22 cellular contexts compared by ENCODE assay signal in the genomic region with DNA sequence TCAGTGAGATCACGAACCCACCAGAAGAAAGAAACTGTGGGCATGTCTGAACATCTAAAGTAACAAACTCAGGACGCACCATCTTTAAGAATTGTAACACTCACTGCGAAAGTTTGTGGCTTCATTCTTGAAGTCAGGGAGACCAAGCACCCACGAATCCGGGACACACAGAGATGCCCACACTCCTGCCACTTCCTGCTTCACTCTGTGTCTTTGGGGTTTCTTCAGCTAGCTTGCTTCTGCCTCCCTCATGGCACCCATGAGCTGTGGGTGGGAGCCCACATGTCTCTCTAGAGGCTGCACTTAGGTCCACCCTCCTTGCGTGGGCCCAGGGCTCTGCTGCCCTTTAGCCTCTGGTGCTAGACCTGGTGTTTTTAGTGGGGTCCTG.
DNase-seq lines count a peak whose midpoint lies in the region; ATAC-seq, FAIRE-seq and TF ChIP-seq lines count a peak whose summit lies in the region.
"Had no signal": no experiment of that assay in that cellular context is flagged by ENCODE, and none has a peak within 500 bp of the region (broad histone marks: within the 10 kb centered on the region; RNA-seq: fewer than 3 reads in every experiment).

No MANE protein-coding gene starts in this region.

- H3K9me3 ChIP-seq in testis, result no peaks in the 10 kb centered on the region

- no peak overlapping the region for H3K4me3 ChIP-seq in testis
- H3K4me3 ChIP-seq: GM23248 had no signal

- peak overlapping the region; percentile 13 to 17 for H3K4me3 Mint-ChIP-seq in effector memory CD8-positive, alpha-beta T cell
- H3K4me3 Mint-ChIP-seq in natural killer cell treated with Interleukin-12 subunit alpha and Interleukin-12 subunit beta and Interleukin-15 and Interleukin-18, amount 100 ng/mL, for 72 hours, result peak overlapping the region; percentile 20
- no peak overlapping the region for H3K4me3 Mint-ChIP-seq in stimulated activated naive CD8-positive, alpha-beta T cell treated with anti-CD3 and anti-CD28 coated beads, Interleukin-15, amount 100 ng/mL, for 72 hours
- H3K4me3 Mint-ChIP-seq: CD4-positive, CD25-positive, alpha-beta regulatory T cell; H9; HFFc6 had no signal

- no peaks in the 10 kb centered on the region for H3K4me1 ChIP-seq in testis

- H3K36me3 Mint-ChIP-seq in activated naive CD4-positive, alpha-beta T cell treated with anti-CD3 and anti-CD28 coated beads, Interleukin-2, amount 50 U/mL, for 72 hours, result no peaks in the 10 kb centered on the region
- no peaks in the 10 kb centered on the region for H3K36me3 Mint-ChIP-seq in effector memory CD8-positive, alpha-beta T cell (ENCODE audit: insufficient read depth)
- no peaks in the 10 kb centered on the region for H3K36me3 Mint-ChIP-seq in natural killer cell treated with Interleukin-12 subunit alpha and Interleukin-12 subunit beta and Interleukin-15 and Interleukin-18, amount 100 ng/mL, for 72 hours
- H3K36me3 Mint-ChIP-seq: CD4-positive, CD25-positive, alpha-beta regulatory T cell had no signal

- ATAC-seq in activated naive CD4-positive, alpha-beta T cell treated with anti-CD3 and anti-CD28 coated beads, Interleukin-2, amount 50 U/mL, for 72 hours, result peak; percentile 5 to 31
- ATAC-seq in effector memory CD8-positive, alpha-beta T cell (replicated peaks), result peak; percentile 83
- ATAC-seq in natural killer cell treated with Interleukin-12 subunit alpha and Interleukin-12 subunit beta and Interleukin-15 and Interleukin-18, amount 100 ng/mL, for 72 hours, result peak; percentile 64 to 68
- ATAC-seq in stimulated activated naive CD8-positive, alpha-beta T cell treated with anti-CD3 and anti-CD28 coated beads, Interleukin-15, amount 100 ng/mL, for 72 hours, result peak; percentile 83
- no peak for ATAC-seq in left lobe of liver
- ATAC-seq: PC-3 had no signal

- H3K27ac Mint-ChIP-seq in activated naive CD4-positive, alpha-beta T cell treated with anti-CD3 and anti-CD28 coated beads, Interleukin-2, amount 50 U/mL, for 72 hours, result no peak overlapping the region
- H3K27ac Mint-ChIP-seq in effector memory CD8-positive, alpha-beta T cell, result peak overlapping the region in 1 of 2 donors; percentile 25
- no peak overlapping the region for H3K27ac Mint-ChIP-seq in natural killer cell treated with Interleukin-12 subunit alpha and Interleukin-12 subunit beta and Interleukin-15 and Interleukin-18, amount 100 ng/mL, for 72 hours
- H3K27ac Mint-ChIP-seq in stimulated activated naive CD8-positive, alpha-beta T cell treated with anti-CD3 and anti-CD28 coated beads, Interleukin-15, amount 100 ng/mL, for 72 hours, result no peak overlapping the region
- H3K27ac Mint-ChIP-seq: CD4-positive, CD25-positive, alpha-beta regulatory T cell; H9; HFFc6 had no signal

- DNase-seq in activated naive CD4-positive, alpha-beta T cell treated with anti-CD3 and anti-CD28 coated beads, Interleukin-2, amount 50 U/mL, for 72 hours (ENCODE audit: low spot score in 2 of 2), result no peak
- DNase-seq in activated naive CD4-positive, alpha-beta T cell treated with Interleukin-2 at 50 U/mL for 16 hours, result no peak
- peak in 2 of 3 experiments; percentile 8 to 13 for DNase-seq in effector memory CD8-positive, alpha-beta T cell
- no peak for DNase-seq in natural killer cell treated with Interleukin-12 subunit alpha and Interleukin-12 subunit beta and Interleukin-15 and Interleukin-18, amount 100 ng/mL, for 72 hours (ENCODE audit: low spot score)
- DNase-seq in stimulated activated naive CD8-positive, alpha-beta T cell treated with anti-CD3 and anti-CD28 coated beads, Interleukin-15, amount 100 ng/mL, for 72 hours, result peak in 1 of 2 donors; percentile 21
- no peak for DNase-seq in left lobe of liver (ENCODE audit: low spot score)
- DNase-seq in H54 (ENCODE audit: insufficient read length, low spot score), result no peak
- DNase-seq in testis, result no peak
- DNase-seq: CD4-positive, CD25-positive, alpha-beta regulatory T cell; DMS53; GM23248; H9; HFFc6; KBM-7; MV-4-11; NCI-H1105; NCI-H1436 treated with DMSO at 0.1 percent for 48 hours; NCI-H187 treated with DMSO at 0.1 percent for 48 hours; NCI-H2171 treated with DMSO at 0.1 percent for 48 hours; NCI-H345; NCI-H510A treated with DMSO at 0.1 percent for 48 hours; PC-3 had no signal

- no peak for TF ChIP-seq CTCF in testis (IDR thresholded peaks at IDR 0.05)

- TF ChIP-seq POLR2A in H54 (IDR thresholded peaks at IDR 0.05; ENCODE audit: low read depth, low read length) (no peak), testis (IDR thresholded peaks at IDR 0.05) (no peak)

- H3K27ac ChIP-seq in testis, result no peak overlapping the region
- H3K27ac ChIP-seq: GM23248 had no signal

- H3K36me3 ChIP-seq in testis (ENCODE audit: low read depth, missing control alignments), result no peaks in the 10 kb centered on the region

- no peak for FAIRE-seq in H54 (lab: Jason Lieb, UNC)

- no peaks in the 10 kb centered on the region for H3K27me3 ChIP-seq in testis

- peaks cover 10 to 11% of the 10 kb centered on the region in 2 donors for H3K27me3 Mint-ChIP-seq in effector memory CD8-positive, alpha-beta T cell
- H3K27me3 Mint-ChIP-seq in natural killer cell treated with Interleukin-12 subunit alpha and Interleukin-12 subunit beta and Interleukin-15 and Interleukin-18, amount 100 ng/mL, for 72 hours, result peaks cover 10 to 15% of the 10 kb centered on the region in 2 donors
- peaks cover 6% of the 10 kb centered on the region for H3K27me3 Mint-ChIP-seq in stimulated activated naive CD8-positive, alpha-beta T cell treated with anti-CD3 and anti-CD28 coated beads, Interleukin-15, amount 100 ng/mL, for 72 hours
- H3K27me3 Mint-ChIP-seq: CD4-positive, CD25-positive, alpha-beta regulatory T cell had no signal

- H3K4me1 Mint-ChIP-seq in effector memory CD8-positive, alpha-beta T cell (ENCODE audit: low read depth in 2 of 2), result peaks cover 7 to 9% of the 10 kb centered on the region in 2 donors
- H3K4me1 Mint-ChIP-seq in natural killer cell treated with Interleukin-12 subunit alpha and Interleukin-12 subunit beta and Interleukin-15 and Interleukin-18, amount 100 ng/mL, for 72 hours (ENCODE audit: low read depth in 2 of 2), result peaks cover 10% of the 10 kb centered on the region in 2 donors
- peaks cover 8% of the 10 kb centered on the region for H3K4me1 Mint-ChIP-seq in stimulated activated naive CD8-positive, alpha-beta T cell treated with anti-CD3 and anti-CD28 coated beads, Interleukin-15, amount 100 ng/mL, for 72 hours
- H3K4me1 Mint-ChIP-seq: CD4-positive, CD25-positive, alpha-beta regulatory T cell; H9 had no signal

- intact Hi-C loops in testis (cut with DNase I; ENCODE audit: low total_unique reads), result no loop called here

- 66 to 81% methylated on average over 6 of the region's 6 CpGs for WGBS in testis, 2 donors

- H3K9me3 Mint-ChIP-seq in activated naive CD4-positive, alpha-beta T cell treated with anti-CD3 and anti-CD28 coated beads, Interleukin-2, amount 50 U/mL, for 72 hours, result no peaks in the 10 kb centered on the region
- no peaks in the 10 kb centered on the region for H3K9me3 Mint-ChIP-seq in effector memory CD8-positive, alpha-beta T cell
- H3K9me3 Mint-ChIP-seq in natural killer cell treated with Interleukin-12 subunit alpha and Interleukin-12 subunit beta and Interleukin-15 and Interleukin-18, amount 100 ng/mL, for 72 hours, result no peaks in the 10 kb centered on the region
- H3K9me3 Mint-ChIP-seq in stimulated activated naive CD8-positive, alpha-beta T cell treated with anti-CD3 and anti-CD28 coated beads, Interleukin-15, amount 100 ng/mL, for 72 hours, result no peaks in the 10 kb centered on the region

Comparison
In these comparisons a context has a peak if more than half of its experiments do, and no peak if none do; other contexts are left out.
1. DNase-seq: peak in effector memory CD8-positive, alpha-beta T cell (2 of 3); none in activated naive CD4-positive, alpha-beta T cell treated with anti-CD3 and anti-CD28 coated beads, Interleukin-2, amount 50 U/mL, for 72 hours (0 of 2), activated naive CD4-positive, alpha-beta T cell treated with Interleukin-2 at 50 U/mL for 16 hours (single experiment), natural killer cell treated with Interleukin-12 subunit alpha and Interleukin-12 subunit beta and Interleukin-15 and Interleukin-18, amount 100 ng/mL, for 72 hours (single experiment), left lobe of liver (single experiment), H54 (single experiment) and testis (single experiment).
2. H3K4me3 Mint-ChIP-seq: peak in effector memory CD8-positive, alpha-beta T cell (2 of 2) and natural killer cell treated with Interleukin-12 subunit alpha and Interleukin-12 subunit beta and Interleukin-15 and Interleukin-18, amount 100 ng/mL, for 72 hours (single experiment); none in stimulated activated naive CD8-positive, alpha-beta T cell treated with anti-CD3 and anti-CD28 coated beads, Interleukin-15, amount 100 ng/mL, for 72 hours (0 of 2).